In the genomic region with DNA sequence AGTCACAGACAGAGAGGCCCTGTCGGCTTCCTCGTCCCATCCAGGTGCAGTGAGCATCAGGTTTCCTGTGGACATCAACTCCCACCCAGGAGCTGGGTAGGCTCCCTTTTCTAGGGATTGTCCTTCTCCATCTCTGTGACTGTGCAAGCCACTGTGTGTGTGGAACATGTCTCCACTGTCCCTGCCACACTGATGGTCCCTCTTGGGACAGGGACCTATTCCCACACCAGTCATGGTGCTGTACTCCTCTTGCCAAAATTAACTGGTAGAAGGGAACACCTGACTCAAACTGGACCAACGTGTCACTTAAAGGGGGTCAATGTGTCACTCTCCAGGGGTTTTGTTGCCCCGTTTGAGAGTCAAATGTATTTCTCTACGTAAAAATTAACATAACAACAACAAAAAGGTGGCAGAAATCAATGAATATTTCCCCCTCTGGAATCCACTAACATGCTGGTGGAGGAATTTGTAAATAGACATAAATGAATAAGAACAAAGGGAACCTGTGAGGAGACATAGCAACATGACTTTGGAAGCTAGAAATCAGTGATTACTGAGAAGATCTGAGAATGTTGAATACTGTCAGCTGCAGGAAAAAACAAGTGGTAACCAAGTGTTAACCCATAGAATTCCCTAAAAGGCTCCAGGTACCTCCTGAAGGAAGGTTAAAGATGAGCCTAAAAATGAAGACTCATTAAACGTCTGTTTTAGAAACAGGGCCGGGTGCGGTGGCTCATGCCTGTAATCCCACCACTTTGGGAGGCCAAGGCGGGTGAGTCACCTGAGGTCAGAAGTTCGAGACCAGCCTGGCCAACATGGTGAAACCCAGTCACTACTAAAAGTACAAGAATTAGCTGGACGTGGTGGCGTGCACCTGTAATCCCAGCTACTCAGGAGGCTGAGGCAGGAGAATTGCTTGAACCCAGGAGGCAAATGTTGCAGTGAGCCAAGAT, we compare ENCODE assay signal across 1 cellular context.
TF ChIP-seq lines count a peak whose summit lies in the region.

No MANE protein-coding gene starts in this region.

TF ChIP-seq in SK-N-SH treated with all-trans-retinoic acid at 6 μM for 48 hours, 23 proteins besides CTCF, POLR2A, EP300 and RAD21 (continued from another document):
- TF ChIP-seq, protein P1, sequence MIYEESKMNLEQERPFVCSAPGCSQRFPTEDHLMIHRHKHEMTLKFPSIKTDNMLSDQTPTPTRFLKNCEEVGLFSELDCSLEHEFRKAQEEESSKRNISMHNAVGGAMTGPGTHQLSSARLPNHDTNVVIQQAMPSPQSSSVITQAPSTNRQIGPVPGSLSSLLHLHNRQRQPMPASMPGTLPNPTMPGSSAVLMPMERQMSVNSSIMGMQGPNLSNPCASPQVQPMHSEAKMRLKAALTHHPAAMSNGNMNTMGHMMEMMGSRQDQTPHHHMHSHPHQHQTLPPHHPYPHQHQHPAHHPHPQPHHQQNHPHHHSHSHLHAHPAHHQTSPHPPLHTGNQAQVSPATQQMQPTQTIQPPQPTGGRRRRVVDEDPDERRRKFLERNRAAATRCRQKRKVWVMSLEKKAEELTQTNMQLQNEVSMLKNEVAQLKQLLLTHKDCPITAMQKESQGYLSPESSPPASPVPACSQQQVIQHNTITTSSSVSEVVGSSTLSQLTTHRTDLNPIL (CRISPR knock-in tag; IDR thresholded peaks at IDR 0.05; ENCODE audit: low read depth), result no peak
- TF ChIP-seq, protein P2, sequence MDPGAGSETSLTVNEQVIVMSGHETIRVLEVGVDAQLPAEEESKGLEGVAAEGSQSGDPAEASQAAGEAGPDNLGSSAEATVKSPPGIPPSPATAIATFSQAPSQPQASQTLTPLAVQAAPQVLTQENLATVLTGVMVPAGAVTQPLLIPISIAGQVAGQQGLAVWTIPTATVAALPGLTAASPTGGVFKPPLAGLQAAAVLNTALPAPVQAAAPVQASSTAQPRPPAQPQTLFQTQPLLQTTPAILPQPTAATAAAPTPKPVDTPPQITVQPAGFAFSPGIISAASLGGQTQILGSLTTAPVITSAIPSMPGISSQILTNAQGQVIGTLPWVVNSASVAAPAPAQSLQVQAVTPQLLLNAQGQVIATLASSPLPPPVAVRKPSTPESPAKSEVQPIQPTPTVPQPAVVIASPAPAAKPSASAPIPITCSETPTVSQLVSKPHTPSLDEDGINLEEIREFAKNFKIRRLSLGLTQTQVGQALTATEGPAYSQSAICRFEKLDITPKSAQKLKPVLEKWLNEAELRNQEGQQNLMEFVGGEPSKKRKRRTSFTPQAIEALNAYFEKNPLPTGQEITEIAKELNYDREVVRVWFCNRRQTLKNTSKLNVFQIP (CRISPR knock-in tag; IDR thresholded peaks at IDR 0.05; ENCODE audit: borderline replicate concordance, low read depth), result no peak
- no peak for TF ChIP-seq ARNTL (CRISPR knock-in tag; IDR thresholded peaks at IDR 0.05; ENCODE audit: borderline replicate concordance, low read depth)
- TF ChIP-seq TOX (CRISPR knock-in tag; IDR thresholded peaks at IDR 0.05; ENCODE audit: borderline replicate concordance), result no peak
- no peak for TF ChIP-seq GLIS3 (CRISPR knock-in tag; IDR thresholded peaks at IDR 0.05)
- TF ChIP-seq RARB (CRISPR knock-in tag; IDR thresholded peaks at IDR 0.05), result no peak
- no peak for TF ChIP-seq ZNF565 (CRISPR knock-in tag; conservative IDR thresholded peaks at IDR 0.05; ENCODE audit: low read depth)
- TF ChIP-seq PPARA (CRISPR knock-in tag; IDR thresholded peaks at IDR 0.05; ENCODE audit: borderline replicate concordance), result no peak
- no peak for TF ChIP-seq OSR1 (CRISPR knock-in tag; IDR thresholded peaks at IDR 0.05)
